18 cellular contexts compared by ENCODE assay signal in the genomic region with DNA sequence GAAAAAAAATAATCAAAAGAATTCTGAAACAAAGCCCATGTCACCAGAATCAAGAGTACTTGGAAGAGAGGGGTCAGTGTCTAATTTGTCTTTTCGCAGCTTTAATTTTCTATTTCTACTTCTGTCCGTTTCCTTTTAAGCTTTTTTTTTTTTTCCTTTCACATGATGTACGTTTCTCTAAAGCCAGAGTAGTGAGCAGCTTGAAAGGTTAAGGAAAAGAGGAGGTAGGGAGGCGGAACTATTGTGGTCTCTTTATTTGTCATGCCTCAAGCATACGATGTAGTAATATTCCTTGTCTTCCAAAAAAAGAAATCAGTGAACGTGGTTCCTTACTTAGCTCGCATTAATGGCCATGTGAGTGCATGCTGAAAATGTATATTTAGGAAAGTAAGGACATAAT.
DNase-seq lines count a peak whose midpoint lies in the region; ATAC-seq and TF ChIP-seq lines count a peak whose summit lies in the region.
"Had no signal": no experiment of that assay in that cellular context is flagged by ENCODE, and none has a peak within 500 bp of the region (broad histone marks: within the 10 kb centered on the region; RNA-seq: fewer than 3 reads in every experiment).

No MANE protein-coding gene starts in this region.

- no peak overlapping the region for H3K4me2 ChIP-seq in mesenchymal stem cell (ENCODE audit: low read length, poor library complexity, severe bottlenecking)

- H2BK12ac ChIP-seq in mesenchymal stem cell (ENCODE audit: low read length in 2 of 2): no peak overlapping the region

- H2AFZ ChIP-seq in mesenchymal stem cell (ENCODE audit: low read depth, low read length): no peak overlapping the region
- H2AFZ ChIP-seq: GM23248 had no signal

- no peaks in the 10 kb centered on the region for H3K9me3 Mint-ChIP-seq in activated T-cell treated with anti-CD3 and anti-CD28 coated beads, Interleukin-2, amount 50 U/mL, for 72 hours
- H3K9me3 Mint-ChIP-seq in activated naive CD4-positive, alpha-beta T cell treated with anti-CD3 and anti-CD28 coated beads, Interleukin-2, amount 50 U/mL, for 72 hours: peaks cover 0 to 2% of the 10 kb centered on the region in 2 donors
- H3K9me3 Mint-ChIP-seq: activated B cell treated with CpG ODN at 0.5 μM for 24 hours; activated T-helper 2 cell treated with anti-CD3 and anti-CD28 coated beads, Interferon-gamma antibody, Interleukin-2, Interleukin-4, amounts not matched to agents 10 μg/mL and 5 μg/mL and 100 μg/mL, durations not matched to agents 14 hours and 24 hours and 36 hours; CD4-positive, alpha-beta memory T cell had no signal

- no peak overlapping the region for H2BK15ac ChIP-seq in mesenchymal stem cell (ENCODE audit: low read depth, poor library complexity, severe bottlenecking)

- H3K4me3 ChIP-seq in coronary artery: peak overlapping the region; percentile 48
- peak overlapping the region in 1 of 2 experiments; percentile 64 for H3K4me3 ChIP-seq in mesenchymal stem cell (ENCODE audit: insufficient read depth in 1 of 2, low read depth in 1 of 2, low read length in 2 of 2)
- H3K4me3 ChIP-seq: GM23248 had no signal

- H4K91ac ChIP-seq in mesenchymal stem cell (ENCODE audit: low read length): no peak overlapping the region

- H3K9ac ChIP-seq in mesenchymal stem cell (ENCODE audit: low read length): peak overlapping the region; percentile 81
- H3K9ac ChIP-seq: GM23248 had no signal

- no peaks in the 10 kb centered on the region for H3K4me1 Mint-ChIP-seq in activated T-cell treated with anti-CD3 and anti-CD28 coated beads, Interleukin-2, amount 50 U/mL, for 72 hours (ENCODE audit: low read depth)
- H3K4me1 Mint-ChIP-seq: activated B cell treated with CpG ODN at 0.5 μM for 24 hours; CD4-positive, alpha-beta memory T cell; naive B cell had no signal

- no peak overlapping the region for H2BK5ac ChIP-seq in mesenchymal stem cell (ENCODE audit: low read depth, low read length, poor library complexity, severe bottlenecking)

- peaks cover 13% of the 10 kb centered on the region for H3K27me3 Mint-ChIP-seq in activated T-cell treated with anti-CD3 and anti-CD28 coated beads, Interleukin-2, amount 50 U/mL, for 72 hours (ENCODE audit: low read depth)

- peaks cover 2% of the 10 kb centered on the region for H3K4me1 ChIP-seq in mesenchymal stem cell (ENCODE audit: control insufficient read depth, insufficient read depth, low read depth, low read length)
- H3K4me1 ChIP-seq: left ventricle myocardium inferior, right atrium auricular region had no signal

- ATAC-seq in activated T-cell treated with anti-CD3 and anti-CD28 coated beads, Interleukin-2, amount 50 U/mL, for 72 hours (replicated peaks in 1 of 2): no peak
- no peak for ATAC-seq in activated naive CD4-positive, alpha-beta T cell treated with anti-CD3 and anti-CD28 coated beads, Interleukin-2, amount 50 U/mL, for 72 hours
- no peak for ATAC-seq in HG02885 (IDR thresholded peaks at IDR 0.05; ENCODE audit: poor library complexity, unreplicated experiment)
- ATAC-seq: HepG2 had no signal

- H3K18ac ChIP-seq in mesenchymal stem cell (ENCODE audit: low read depth in 1 of 2, low read length in 2 of 2): no peak overlapping the region

- 92% methylated on average over 3 of the region's 7 CpGs for WGBS in mesenchymal stem cell

- no peak overlapping the region for H4K8ac ChIP-seq in mesenchymal stem cell (ENCODE audit: low read length)

- H3K4ac ChIP-seq in mesenchymal stem cell (ENCODE audit: low read depth in 1 of 2, low read length in 2 of 2): no peak overlapping the region

- peak overlapping the region; percentile 12 for H3K27ac Mint-ChIP-seq in activated T-cell treated with anti-CD3 and anti-CD28 coated beads, Interleukin-2, amount 50 U/mL, for 72 hours
- H3K27ac Mint-ChIP-seq in activated naive CD4-positive, alpha-beta T cell treated with anti-CD3 and anti-CD28 coated beads, Interleukin-2, amount 50 U/mL, for 72 hours: no peak overlapping the region
- H3K27ac Mint-ChIP-seq: activated B cell treated with CpG ODN at 0.5 μM for 24 hours; activated T-helper 2 cell treated with anti-CD3 and anti-CD28 coated beads, Interferon-gamma antibody, Interleukin-2, Interleukin-4, amounts not matched to agents 10 μg/mL and 5 μg/mL and 100 μg/mL, durations not matched to agents 14 hours and 24 hours and 36 hours; CD4-positive, alpha-beta memory T cell had no signal

- H2BK120ac ChIP-seq in mesenchymal stem cell (ENCODE audit: low read depth, low read length): no peak overlapping the region

- H3K4me3 Mint-ChIP-seq in activated T-cell treated with anti-CD3 and anti-CD28 coated beads, Interleukin-2, amount 50 U/mL, for 72 hours: no peak overlapping the region
- H3K4me3 Mint-ChIP-seq: activated B cell treated with CpG ODN at 0.5 μM for 24 hours; CD4-positive, alpha-beta memory T cell; naive B cell had no signal

- H3K27me3 ChIP-seq in mesenchymal stem cell (ENCODE audit: control insufficient read depth in 1 of 2, insufficient read depth in 1 of 2, low read length in 2 of 2): no peaks in the 10 kb centered on the region
- H3K27me3 ChIP-seq: right atrium auricular region had no signal

- no peak overlapping the region for H2AK5ac ChIP-seq in mesenchymal stem cell (ENCODE audit: low read length, severe bottlenecking)

- no peak for TF ChIP-seq CTCF in coronary artery (IDR thresholded peaks at IDR 0.05)

- no peaks in the 10 kb centered on the region for H3K36me3 ChIP-seq in mesenchymal stem cell (ENCODE audit: control insufficient read depth in 1 of 2, insufficient read depth in 2 of 2, low read depth in 1 of 2, low read length in 2 of 2)
- H3K36me3 ChIP-seq: left ventricle myocardium inferior, right atrium auricular region had no signal

- H3K36me3 Mint-ChIP-seq in activated T-cell treated with anti-CD3 and anti-CD28 coated beads, Interleukin-2, amount 50 U/mL, for 72 hours (ENCODE audit: insufficient read depth in 2 of 2): no peaks in the 10 kb centered on the region
- H3K36me3 Mint-ChIP-seq in activated naive CD4-positive, alpha-beta T cell treated with anti-CD3 and anti-CD28 coated beads, Interleukin-2, amount 50 U/mL, for 72 hours: no peaks in the 10 kb centered on the region
- H3K36me3 Mint-ChIP-seq: CD4-positive, alpha-beta memory T cell; naive B cell had no signal

- H3K23ac ChIP-seq in mesenchymal stem cell (ENCODE audit: low read length in 2 of 2): no peak overlapping the region

- peaks cover 12% of the 10 kb centered on the region for H3K79me1 ChIP-seq in mesenchymal stem cell (replicated peaks; ENCODE audit: low read length, poor library complexity, severe bottlenecking)

- H3K14ac ChIP-seq in mesenchymal stem cell (ENCODE audit: low read length in 2 of 2): no peak overlapping the region

- DNase-seq in activated T-cell treated with anti-CD3 and anti-CD28 coated beads, Interleukin-2, amount 50 U/mL, for 72 hours: no peak
- DNase-seq in activated T-cell treated with anti-CD3 and anti-CD28 coated beads, Interleukin-2, amount 50 U/mL, for 1 hour: no peak
- DNase-seq in coronary artery (ENCODE audit: low spot score): no peak
- DNase-seq in mesenchymal stem cell: no peak
- no peak for DNase-seq in activated naive CD4-positive, alpha-beta T cell treated with anti-CD3 and anti-CD28 coated beads, Interleukin-2, amount 50 U/mL, for 72 hours (ENCODE audit: low spot score in 2 of 2)
- no peak for DNase-seq in stimulated activated CD4-positive, alpha-beta T cell treated with anti-CD3 and anti-CD28 coated beads, Interleukin-4, amount 100 ng/mL, for 1 hour
- DNase-seq in Kasumi-1 (lab: John Stamatoyannopoulos, UW): no peak
- DNase-seq: activated B cell treated with CpG ODN at 0.5 μM for 24 hours; CD4-positive, alpha-beta memory T cell; GM23248; left ventricle myocardium inferior; naive B cell; NCI-H1048; stimulated activated CD4-positive, alpha-beta T cell treated with anti-CD3 and anti-CD28 coated beads, Interleukin-2, amount 100 ng/mL, for 24 hours had no signal

- H3K9me3 ChIP-seq in mesenchymal stem cell (ENCODE audit: control insufficient read depth, low read length): no peaks in the 10 kb centered on the region
- H3K9me3 ChIP-seq: left ventricle myocardium inferior, right atrium auricular region had no signal

- H3K27ac ChIP-seq in coronary artery (no peak overlapping the region), mesenchymal stem cell (ENCODE audit: low read length, poor library complexity, severe bottlenecking) (no peak overlapping the region)
- H3K27ac ChIP-seq: GM23248, left ventricle myocardium inferior, right atrium auricular region had no signal
